Comparison of ENCODE assay signal across 24 cellular contexts in the genomic region with DNA sequence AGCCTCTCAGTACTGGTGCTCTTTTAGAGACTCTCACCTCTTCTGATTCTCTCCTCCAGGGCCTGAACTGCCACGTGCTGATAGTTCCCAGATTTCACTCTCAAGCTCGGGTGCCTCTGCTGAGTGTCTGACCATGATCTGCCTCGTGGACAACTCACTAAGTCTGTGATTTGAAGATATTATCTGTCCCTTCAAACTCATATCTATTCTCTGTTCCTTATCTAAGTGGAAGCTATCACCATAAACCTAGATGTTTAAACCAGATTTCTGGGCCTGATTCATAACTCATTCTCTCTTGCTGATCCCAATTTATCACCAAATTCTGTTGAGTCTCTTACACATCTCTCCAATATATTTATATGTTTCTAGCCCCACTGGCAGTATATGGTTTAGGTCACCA. TPM values are rescaled to one million over a fixed set of nuclear protein-coding genes. Genes with fewer than 3 reads are reported as not detected.
A peak's percentile ranks its signal among the peaks of the same experiment; 100 is the strongest.
DNase-seq lines count a peak whose midpoint lies in the region; ATAC-seq and TF ChIP-seq lines count a peak whose summit lies in the region.
"Had no signal": no experiment of that assay in that cellular context is flagged by ENCODE, and none has a peak within 500 bp of the region (broad histone marks: within the 10 kb centered on the region; RNA-seq: fewer than 3 reads in every experiment).

No MANE protein-coding gene starts in this region.

- no peak overlapping the region for H3K14ac ChIP-seq in H9 (ENCODE audit: insufficient read depth, low read length)

- no peaks in the 10 kb centered on the region for H3K79me1 ChIP-seq in H9 (ENCODE audit: insufficient read depth, low read depth, low read length, poor library complexity, severe bottlenecking)

- H3K23me2 ChIP-seq in H9 (ENCODE audit: insufficient read length, low read depth, low read length, poor library complexity, severe bottlenecking) = no peaks in the 10 kb centered on the region

- no peaks in the 10 kb centered on the region for H3K36me3 ChIP-seq in GM23338 (ENCODE audit: insufficient read depth)
- H3K36me3 ChIP-seq: BE2C had no signal

- H2BK20ac ChIP-seq in H9 (ENCODE audit: low read depth, low read length, poor library complexity, severe bottlenecking) = no peak overlapping the region

- H2AFZ ChIP-seq in GM23338 = no peak overlapping the region
- no peak overlapping the region for H2AFZ ChIP-seq in H9 (ENCODE audit: low read length)

- H3K4me3 ChIP-seq in GM23338 = no peak overlapping the region
- H3K4me3 ChIP-seq: BLaER1, GM12878 had no signal

- no peaks in the 10 kb centered on the region for H3K4me1 ChIP-seq in GM23338 (ENCODE audit: insufficient read depth)
- no peaks in the 10 kb centered on the region for H3K4me1 ChIP-seq in H9 (ENCODE audit: insufficient read depth, low read length)
- H3K4me1 ChIP-seq: BE2C, BLaER1 had no signal

- H3K56ac ChIP-seq in H9 (ENCODE audit: insufficient read length, low read depth, low read length) = no peak overlapping the region

- no peak overlapping the region for H2BK5ac ChIP-seq in H9 (ENCODE audit: insufficient read length, low read length)

- ATAC-seq in GM23338 (no peak), SK-N-SH treated with all-trans-retinoic acid at 6 μM for 48 hours (no peak), GM19395 (IDR thresholded peaks at IDR 0.05; ENCODE audit: unreplicated experiment) (no peak)
- ATAC-seq: GM12878 had no signal

- DNase-seq in GM23338 (ENCODE audit: low spot score) = no peak
- no peak for DNase-seq in H9
- no peak for DNase-seq in HCEC 1CT
- no peak for DNase-seq in chondrocyte (ENCODE audit: low spot score)
- DNase-seq: 8988T; ACHN; BE2C; C1 segment of cervical spinal cord; CD4-positive, alpha-beta memory T cell; CD4-positive, CD25-positive, alpha-beta regulatory T cell; CD8-positive, alpha-beta memory T cell; COR-L47; DMS 273 treated with DMSO at 0.1 percent for 48 hours; DMS153; DMS53; DMS79; DND-41; EL; GDM1 had no signal

- H3K4me2 ChIP-seq in GM23338 (no peak overlapping the region), H9 (ENCODE audit: insufficient read depth, insufficient read length, low read length) (no peak overlapping the region)
- H3K4me2 ChIP-seq: BLaER1 had no signal

- no peak overlapping the region for H3K27ac ChIP-seq in GM23338 (ENCODE audit: low read depth)
- no peak overlapping the region for H3K27ac ChIP-seq in H9 (ENCODE audit: insufficient read length, low read depth, low read length)
- H3K27ac ChIP-seq: BLaER1 had no signal

- H4K20me1 ChIP-seq in GM23338 (replicated peaks; ENCODE audit: insufficient read depth) (no peaks in the 10 kb centered on the region), H9 (ENCODE audit: control insufficient read depth, insufficient read depth, insufficient read length) (no peaks in the 10 kb centered on the region)
- H4K20me1 ChIP-seq: BLaER1 had no signal

- H3K9me3 ChIP-seq in H9 (ENCODE audit: control insufficient read depth, low read depth, low read length) = no peaks in the 10 kb centered on the region
- H3K9me3 ChIP-seq: BE2C, BLaER1 had no signal

- no peaks in the 10 kb centered on the region for H3F3A ChIP-seq in GM23338 (replicated peaks; ENCODE audit: low read depth)

- H3K27me3 ChIP-seq in GM23338 (ENCODE audit: insufficient read depth) (no peaks in the 10 kb centered on the region), H9 (ENCODE audit: insufficient read depth, low read length) (no peaks in the 10 kb centered on the region)
- H3K27me3 ChIP-seq: BE2C, BLaER1 had no signal

- H4K8ac ChIP-seq in H9 (replicated peaks; ENCODE audit: insufficient read length, low read depth, low read length) = no peak overlapping the region

- H3K4ac ChIP-seq in H9 (ENCODE audit: low read depth, low read length) = no peak overlapping the region

- H3K18ac ChIP-seq in H9 (ENCODE audit: insufficient read length, low read depth, low read length) = no peak overlapping the region

- H3K4me1 Mint-ChIP-seq in GM23338 (no peaks in the 10 kb centered on the region), H9 (no peaks in the 10 kb centered on the region), chondrocyte (ENCODE audit: low read depth) (no peaks in the 10 kb centered on the region)
- H3K4me1 Mint-ChIP-seq: CD14-positive monocyte; CD4-positive, alpha-beta memory T cell; CD4-positive, CD25-positive, alpha-beta regulatory T cell; CD8-positive, alpha-beta memory T cell had no signal

- H3K36me3 Mint-ChIP-seq in GM23338 (ENCODE audit: low read depth) (no peaks in the 10 kb centered on the region), H9 (ENCODE audit: insufficient read depth in 1 of 3, low read depth in 3 of 3) (peaks cover 0 to under 1% (median 0%) of the 10 kb centered on the region in 3 experiments; a peak in 1 of 7 replicates), chondrocyte (ENCODE audit: low read depth) (peaks cover 15% of the 10 kb centered on the region)
- H3K36me3 Mint-ChIP-seq: CD4-positive, alpha-beta memory T cell; CD4-positive, CD25-positive, alpha-beta regulatory T cell had no signal

- H2BK15ac ChIP-seq in H9 (ENCODE audit: low read depth, low read length) = no peak overlapping the region

- no peak overlapping the region for H4K5ac ChIP-seq in H9 (ENCODE audit: insufficient read length, low read depth, low read length)

- no peak overlapping the region for H3K9ac ChIP-seq in H9 (ENCODE audit: extremely low read depth, insufficient read length, low read length)
- H3K9ac ChIP-seq: BLaER1 had no signal

- no peak overlapping the region for H2AK5ac ChIP-seq in H9 (ENCODE audit: insufficient read length, low read length)

- H2BK120ac ChIP-seq in H9 (ENCODE audit: low read depth, low read length, poor library complexity, severe bottlenecking) = no peak overlapping the region

- TF ChIP-seq CTCF in GM23338 (conservative IDR thresholded peaks at IDR 0.05; ENCODE audit: low read depth in 2 of 2) (no peak), H9 (conservative IDR thresholded peaks at IDR 0.05) (no peak), chondrocyte (IDR thresholded peaks at IDR 0.05) (no peak)

- H3K9me2 ChIP-seq in GM23338 (ENCODE audit: insufficient read depth) = no peaks in the 10 kb centered on the region

- H3K27me3 Mint-ChIP-seq in GM23338 (ENCODE audit: insufficient read depth, low read depth, poor library complexity) (no peaks in the 10 kb centered on the region), H9 (ENCODE audit: low read depth) (no peaks in the 10 kb centered on the region), chondrocyte (ENCODE audit: low read depth) (no peaks in the 10 kb centered on the region)
- H3K27me3 Mint-ChIP-seq: CD4-positive, alpha-beta memory T cell; CD4-positive, CD25-positive, alpha-beta regulatory T cell had no signal

- no CpG with 5 or more reads among the region's 3 CpGs for WGBS in H9 (ENCODE audit: extremely low coverage, insufficient read length, low lambda C conversion rate)

- no peak overlapping the region for H4K91ac ChIP-seq in H9 (ENCODE audit: insufficient read length, low read depth, low read length)

- H3K4me3 Mint-ChIP-seq in GM23338 (no peak overlapping the region), H9 (no peak overlapping the region), chondrocyte (ENCODE audit: unreplicated experiment) (no peak overlapping the region)
- H3K4me3 Mint-ChIP-seq: CD14-positive monocyte; CD4-positive, alpha-beta memory T cell; CD4-positive, CD25-positive, alpha-beta regulatory T cell; CD8-positive, alpha-beta memory T cell had no signal

- no peaks in the 10 kb centered on the region for H3K79me2 ChIP-seq in GM23338 (replicated peaks; ENCODE audit: insufficient read depth)
- H3K79me2 ChIP-seq in H9 (ENCODE audit: insufficient read depth, low read length) = no peaks in the 10 kb centered on the region

- H2BK12ac ChIP-seq in H9 (ENCODE audit: insufficient read length, low read depth, low read length) = no peak overlapping the region

- H3K9me3 Mint-ChIP-seq in GM23338 (no peaks in the 10 kb centered on the region), H9 (no peaks in the 10 kb centered on the region), chondrocyte (ENCODE audit: low read depth) (no peaks in the 10 kb centered on the region)
- H3K9me3 Mint-ChIP-seq: CD14-positive monocyte; CD4-positive, alpha-beta memory T cell; CD8-positive, alpha-beta memory T cell had no signal

- H3T11ph ChIP-seq in H9 (ENCODE audit: low read length) = no peak overlapping the region

- H3K23ac ChIP-seq in H9 (ENCODE audit: insufficient read length, low read depth, low read length) = no peak overlapping the region

- 0 out of 2 replicates have a peak overlapping the region, but pooled peaks have one; percentile 25 for H3K27ac Mint-ChIP-seq in GM23338
- H3K27ac Mint-ChIP-seq in H9 = peak overlapping the region in 2 of 3 experiments; percentile 28 to 61; a peak in 3 of 7 replicates
- H3K27ac Mint-ChIP-seq in chondrocyte (ENCODE audit: unreplicated experiment) = no peak overlapping the region
- H3K27ac Mint-ChIP-seq: CD4-positive, CD25-positive, alpha-beta regulatory T cell; CD8-positive, alpha-beta memory T cell had no signal

TF ChIP-seq in GM23338, 12 proteins besides CTCF, POLR2A, EP300 and RAD21 (continues in another document):
- TF ChIP-seq EZH2 (IDR thresholded peaks at IDR 0.05; ENCODE audit: low read depth, unreplicated experiment) = no peak

TF ChIP-seq in SK-N-SH treated with all-trans-retinoic acid at 6 μM for 48 hours, 23 proteins besides CTCF, POLR2A, EP300 and RAD21:
- TF ChIP-seq ZC3H10 (CRISPR knock-in tag; IDR thresholded peaks at IDR 0.05) (no peak), BACH2 (CRISPR knock-in tag; IDR thresholded peaks at IDR 0.05; ENCODE audit: borderline replicate concordance) (no peak), TCF4 (CRISPR knock-in tag; IDR thresholded peaks at IDR 0.05; ENCODE audit: borderline replicate concordance) (peak; percentile 17; the same call in 1 of the 2 replicates)

RNA-seq across cellular contexts. Expression of a gene that starts 29.9 kb away (rescaled TPM):
- 38.2 and 41.9 TPM in 2 replicates for total RNA-seq in GM23338 (2014; rRNA removed; shearing (Covaris generic))
- polyA plus RNA-seq in GM23338 (2016; fragmentation: Nextera tagmentation; extraction: Ambion mirVana) = 11.4 and 12.8 TPM in 2 replicates
- total RNA-seq in H9 (2021) = 27.9 and 29.3 TPM in 2 replicates
- 65.2 to 68.2 TPM (median 66.3 TPM) in 3 replicates for total RNA-seq in chondrocyte
